ENCODE assay signal across 1 cellular context in the genomic region with DNA sequence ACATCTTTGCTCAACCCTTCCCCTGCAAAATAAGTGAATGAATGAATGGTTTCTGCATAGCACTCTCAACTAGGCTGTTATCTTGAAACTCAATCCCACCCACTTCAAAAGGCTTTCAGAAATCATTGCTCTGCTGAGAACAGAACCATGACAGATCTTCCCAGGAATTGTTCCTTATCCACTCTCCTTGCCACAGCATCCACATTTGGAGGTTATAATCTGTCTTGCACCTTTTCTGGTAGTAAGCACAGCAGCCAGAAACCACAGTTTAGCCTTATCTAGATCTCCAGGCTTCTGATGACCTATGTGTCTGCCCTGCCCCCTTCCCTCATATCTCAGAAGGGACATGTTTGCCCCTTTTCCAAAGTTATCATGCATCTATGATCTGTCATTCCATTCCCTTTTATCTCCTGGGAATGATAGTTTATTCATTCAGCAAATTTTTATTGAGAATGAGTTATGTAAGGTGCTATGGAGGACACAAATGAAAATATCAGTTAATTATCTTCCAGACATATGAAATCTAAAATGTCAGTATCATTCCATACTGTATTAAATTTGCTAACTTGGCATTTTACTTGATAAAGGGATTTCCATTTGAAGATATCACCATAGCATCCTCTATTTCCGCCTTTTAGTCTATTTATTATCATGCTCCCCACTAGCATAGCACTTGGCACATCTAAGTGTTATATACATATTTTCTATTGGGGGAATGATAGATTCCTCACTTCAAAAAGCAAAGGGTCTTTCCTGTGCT.
A peak's percentile ranks its signal among the peaks of the same experiment; 100 is the strongest.
TF ChIP-seq lines count a peak whose summit lies in the region.

No MANE protein-coding gene starts in this region.

TF ChIP-seq in K562, 482 proteins besides CTCF, POLR2A, EP300 and RAD21 (continued from another document):
- TF ChIP-seq ADNP (tag; IDR thresholded peaks at IDR 0.05) = no peak
- TF ChIP-seq ZNF316 (IDR thresholded peaks at IDR 0.05) = peak; percentile 83
- no peak for TF ChIP-seq CLOCK (CRISPR knock-in tag; IDR thresholded peaks at IDR 0.05; ENCODE audit: borderline replicate concordance)
- TF ChIP-seq SETDB1 (IDR thresholded peaks at IDR 0.05; ENCODE audit: low read length) = no peak
- TF ChIP-seq NCOR1 (IDR thresholded peaks at IDR 0.05) = peak; percentile 52
- no peak for TF ChIP-seq SFPQ (IDR thresholded peaks at IDR 0.05; ENCODE audit: low read depth, low read length)
- TF ChIP-seq CBFA2T3 (IDR thresholded peaks at IDR 0.05) = peak; percentile 80
- TF ChIP-seq PML (IDR thresholded peaks at IDR 0.05; ENCODE audit: low read length) = peak; percentile 82; the same call in 1 of the 2 replicates
- no peak for TF ChIP-seq PURB (CRISPR knock-in tag; IDR thresholded peaks at IDR 0.05; ENCODE audit: low read depth)
- TF ChIP-seq RCOR1 (IDR thresholded peaks at IDR 0.05; ENCODE audit: borderline replicate concordance in 1 of 2, low read depth in 2 of 2, low read length in 2 of 2) = peak in 1 of 2 experiments; percentile 48; a peak in 1 of 4 replicates
- TF ChIP-seq TEAD4 (IDR thresholded peaks at IDR 0.05; ENCODE audit: low read length) = peak; percentile 91
- no peak for TF ChIP-seq TEAD4 (CRISPR knock-in tag; IDR thresholded peaks at IDR 0.05; ENCODE audit: borderline replicate concordance)
- no peak for TF ChIP-seq XRCC4 (IDR thresholded peaks at IDR 0.05; ENCODE audit: extremely low read depth, insufficient read depth, insufficient read length)
- TF ChIP-seq CBFA2T2 (conservative IDR thresholded peaks at IDR 0.05) = peak; percentile 68
- no peak for TF ChIP-seq MYBL2 (IDR thresholded peaks at IDR 0.05; ENCODE audit: low read depth)
- TF ChIP-seq MYBL2 (CRISPR knock-in tag; IDR thresholded peaks at IDR 0.05; ENCODE audit: borderline replicate concordance) = no peak
- TF ChIP-seq CREM (IDR thresholded peaks at IDR 0.05; ENCODE audit: low read depth) = peak; percentile 30; the same call in 1 of the 2 replicates
- TF ChIP-seq SOX6 (IDR thresholded peaks at IDR 0.05) = peak; percentile 36; the same call in 1 of the 2 replicates
- peak; percentile 72 for TF ChIP-seq C11orf30 (IDR thresholded peaks at IDR 0.05; ENCODE audit: low read depth)
- TF ChIP-seq KDM1A (IDR thresholded peaks at IDR 0.05) = peak; percentile 31 to 44; a peak in 1 of 4 replicates
- no peak for TF ChIP-seq TEAD2 (tag; IDR thresholded peaks at IDR 0.05)
- TF ChIP-seq, protein P1, sequence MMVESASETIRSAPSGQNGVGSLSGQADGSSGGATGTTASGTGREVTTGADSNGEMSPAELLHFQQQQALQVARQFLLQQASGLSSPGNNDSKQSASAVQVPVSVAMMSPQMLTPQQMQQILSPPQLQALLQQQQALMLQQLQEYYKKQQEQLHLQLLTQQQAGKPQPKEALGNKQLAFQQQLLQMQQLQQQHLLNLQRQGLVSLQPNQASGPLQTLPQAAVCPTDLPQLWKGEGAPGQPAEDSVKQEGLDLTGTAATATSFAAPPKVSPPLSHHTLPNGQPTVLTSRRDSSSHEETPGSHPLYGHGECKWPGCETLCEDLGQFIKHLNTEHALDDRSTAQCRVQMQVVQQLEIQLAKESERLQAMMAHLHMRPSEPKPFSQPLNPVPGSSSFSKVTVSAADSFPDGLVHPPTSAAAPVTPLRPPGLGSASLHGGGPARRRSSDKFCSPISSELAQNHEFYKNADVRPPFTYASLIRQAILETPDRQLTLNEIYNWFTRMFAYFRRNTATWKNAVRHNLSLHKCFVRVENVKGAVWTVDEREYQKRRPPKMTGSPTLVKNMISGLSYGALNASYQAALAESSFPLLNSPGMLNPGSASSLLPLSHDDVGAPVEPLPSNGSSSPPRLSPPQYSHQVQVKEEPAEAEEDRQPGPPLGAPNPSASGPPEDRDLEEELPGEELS (CRISPR knock-in tag; IDR thresholded peaks at IDR 0.05; ENCODE audit: borderline replicate concordance) = no peak
- TF ChIP-seq MAFK (IDR thresholded peaks at IDR 0.05; ENCODE audit: low read length) = peak; percentile 68
- TF ChIP-seq POLR2AphosphoS2 (IDR thresholded peaks at IDR 0.05; ENCODE audit: low read length) = no peak
- TF ChIP-seq ARID3A (IDR thresholded peaks at IDR 0.05; ENCODE audit: borderline replicate concordance, low read depth, low read length) = no peak
- no peak for TF ChIP-seq TARDBP (IDR thresholded peaks at IDR 0.05)
- TF ChIP-seq, protein P2, sequence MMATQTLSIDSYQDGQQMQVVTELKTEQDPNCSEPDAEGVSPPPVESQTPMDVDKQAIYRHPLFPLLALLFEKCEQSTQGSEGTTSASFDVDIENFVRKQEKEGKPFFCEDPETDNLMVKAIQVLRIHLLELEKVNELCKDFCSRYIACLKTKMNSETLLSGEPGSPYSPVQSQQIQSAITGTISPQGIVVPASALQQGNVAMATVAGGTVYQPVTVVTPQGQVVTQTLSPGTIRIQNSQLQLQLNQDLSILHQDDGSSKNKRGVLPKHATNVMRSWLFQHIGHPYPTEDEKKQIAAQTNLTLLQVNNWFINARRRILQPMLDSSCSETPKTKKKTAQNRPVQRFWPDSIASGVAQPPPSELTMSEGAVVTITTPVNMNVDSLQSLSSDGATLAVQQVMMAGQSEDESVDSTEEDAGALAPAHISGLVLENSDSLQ (IDR thresholded peaks at IDR 0.05) = no peak
- TF ChIP-seq ZNF23 (CRISPR knock-in tag; IDR thresholded peaks at IDR 0.05) = no peak
- TF ChIP-seq ID3 (CRISPR knock-in tag; IDR thresholded peaks at IDR 0.05) = no peak
- TF ChIP-seq ID3 (tag; IDR thresholded peaks at IDR 0.05) = no peak
- TF ChIP-seq MTA1 (IDR thresholded peaks at IDR 0.05; ENCODE audit: borderline replicate concordance) = no peak
- peak; percentile 75 for TF ChIP-seq MAFG (tag; conservative IDR thresholded peaks at IDR 0.05)
- TF ChIP-seq HES1 (IDR thresholded peaks at IDR 0.05; ENCODE audit: low read depth) = peak; percentile 37; the same call in 1 of the 2 replicates
- TF ChIP-seq SAP30 (IDR thresholded peaks at IDR 0.05; ENCODE audit: borderline replicate concordance, insufficient read depth, low read depth, low read length, poor library complexity, severe bottlenecking) = no peak
- peak; percentile 45; the same call in 1 of the 2 replicates for TF ChIP-seq ZNF24 (IDR thresholded peaks at IDR 0.05)
- TF ChIP-seq, protein P3, sequence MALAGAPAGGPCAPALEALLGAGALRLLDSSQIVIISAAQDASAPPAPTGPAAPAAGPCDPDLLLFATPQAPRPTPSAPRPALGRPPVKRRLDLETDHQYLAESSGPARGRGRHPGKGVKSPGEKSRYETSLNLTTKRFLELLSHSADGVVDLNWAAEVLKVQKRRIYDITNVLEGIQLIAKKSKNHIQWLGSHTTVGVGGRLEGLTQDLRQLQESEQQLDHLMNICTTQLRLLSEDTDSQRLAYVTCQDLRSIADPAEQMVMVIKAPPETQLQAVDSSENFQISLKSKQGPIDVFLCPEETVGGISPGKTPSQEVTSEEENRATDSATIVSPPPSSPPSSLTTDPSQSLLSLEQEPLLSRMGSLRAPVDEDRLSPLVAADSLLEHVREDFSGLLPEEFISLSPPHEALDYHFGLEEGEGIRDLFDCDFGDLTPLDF (CRISPR knock-in tag; IDR thresholded peaks at IDR 0.05) = no peak
- TF ChIP-seq, protein P4, sequence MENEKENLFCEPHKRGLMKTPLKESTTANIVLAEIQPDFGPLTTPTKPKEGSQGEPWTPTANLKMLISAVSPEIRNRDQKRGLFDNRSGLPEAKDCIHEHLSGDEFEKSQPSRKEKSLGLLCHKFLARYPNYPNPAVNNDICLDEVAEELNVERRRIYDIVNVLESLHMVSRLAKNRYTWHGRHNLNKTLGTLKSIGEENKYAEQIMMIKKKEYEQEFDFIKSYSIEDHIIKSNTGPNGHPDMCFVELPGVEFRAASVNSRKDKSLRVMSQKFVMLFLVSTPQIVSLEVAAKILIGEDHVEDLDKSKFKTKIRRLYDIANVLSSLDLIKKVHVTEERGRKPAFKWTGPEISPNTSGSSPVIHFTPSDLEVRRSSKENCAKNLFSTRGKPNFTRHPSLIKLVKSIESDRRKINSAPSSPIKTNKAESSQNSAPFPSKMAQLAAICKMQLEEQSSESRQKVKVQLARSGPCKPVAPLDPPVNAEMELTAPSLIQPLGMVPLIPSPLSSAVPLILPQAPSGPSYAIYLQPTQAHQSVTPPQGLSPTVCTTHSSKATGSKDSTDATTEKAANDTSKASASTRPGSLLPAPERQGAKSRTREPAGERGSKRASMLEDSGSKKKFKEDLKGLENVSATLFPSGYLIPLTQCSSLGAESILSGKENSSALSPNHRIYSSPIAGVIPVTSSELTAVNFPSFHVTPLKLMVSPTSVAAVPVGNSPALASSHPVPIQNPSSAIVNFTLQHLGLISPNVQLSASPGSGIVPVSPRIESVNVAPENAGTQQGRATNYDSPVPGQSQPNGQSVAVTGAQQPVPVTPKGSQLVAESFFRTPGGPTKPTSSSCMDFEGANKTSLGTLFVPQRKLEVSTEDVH (IDR thresholded peaks at IDR 0.05; ENCODE audit: low read depth, partially characterized antibody) = no peak
